ENCODE assay signal across 8 cellular contexts in the genomic region with DNA sequence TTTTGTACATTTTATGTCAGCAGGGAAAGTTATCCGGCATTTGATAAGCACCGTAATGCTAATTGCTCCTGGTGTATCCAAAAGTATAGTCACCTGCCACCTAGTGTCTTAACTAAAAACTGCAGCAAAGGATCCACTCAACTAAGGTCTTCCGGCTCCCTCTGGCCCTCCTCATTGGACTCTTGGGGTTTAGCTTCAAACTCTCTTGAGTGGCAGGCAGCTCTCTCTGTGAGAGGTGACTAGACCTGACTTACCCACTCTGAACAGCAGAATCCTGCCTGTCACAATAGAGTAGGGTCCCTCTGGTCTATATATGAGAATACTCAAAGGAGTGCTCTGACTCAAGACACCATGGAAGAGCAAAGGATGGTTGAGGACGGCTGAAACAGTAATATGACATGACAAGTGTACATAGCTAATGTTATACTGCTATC.
A peak's percentile ranks its signal among the peaks of the same experiment; 100 is the strongest.
DNase-seq lines count a peak whose midpoint lies in the region; ATAC-seq and TF ChIP-seq lines count a peak whose summit lies in the region.

No MANE protein-coding gene starts in this region.

- no peak for TF ChIP-seq POLR2A in heart left ventricle (IDR thresholded peaks at IDR 0.05)

- peaks cover 0 to 9% (median 0%) of the 10 kb centered on the region in 12 donors for H3K4me1 ChIP-seq in heart left ventricle

- no peak overlapping the region for H3K4me3 Mint-ChIP-seq in activated naive CD8-positive, alpha-beta T cell treated with anti-CD3 and anti-CD28 coated beads, Interleukin-2, amount 10 ng/mL, durations not matched to agents 7 days and 5 days

- H3K27ac ChIP-seq in heart left ventricle = no peak overlapping the region

- no peaks in the 10 kb centered on the region for H3K36me3 ChIP-seq in heart left ventricle

- H3K27me3 ChIP-seq in heart left ventricle = no peaks in the 10 kb centered on the region

- ATAC-seq in activated naive CD8-positive, alpha-beta T cell treated with anti-CD3 and anti-CD28 coated beads, Interleukin-2, amount 10 ng/mL, durations not matched to agents 7 days and 5 days (ENCODE audit: low read depth) = peak; percentile 58
- ATAC-seq in heart left ventricle = peak; percentile 68 to 92 (median 85)
- ATAC-seq in sciatic nerve = peak; percentile 90

- no peaks in the 10 kb centered on the region for H3K36me3 Mint-ChIP-seq in activated naive CD8-positive, alpha-beta T cell treated with anti-CD3 and anti-CD28 coated beads, Interleukin-2, amount 10 ng/mL, durations not matched to agents 7 days and 5 days

- no peaks in the 10 kb centered on the region for H3K9me3 ChIP-seq in heart left ventricle

- H3K27me3 Mint-ChIP-seq in activated naive CD8-positive, alpha-beta T cell treated with anti-CD3 and anti-CD28 coated beads, Interleukin-2, amount 10 ng/mL, durations not matched to agents 7 days and 5 days = peaks cover 11% of the 10 kb centered on the region

- no peak overlapping the region for H3K27ac Mint-ChIP-seq in activated naive CD8-positive, alpha-beta T cell treated with anti-CD3 and anti-CD28 coated beads, Interleukin-2, amount 10 ng/mL, durations not matched to agents 7 days and 5 days

- 15 to 20% (median 19%) methylated on average over 4 of the region's 4 CpGs for WGBS in heart left ventricle, 4 donors

- H3K9me3 Mint-ChIP-seq in activated naive CD8-positive, alpha-beta T cell treated with anti-CD3 and anti-CD28 coated beads, Interleukin-2, amount 10 ng/mL, durations not matched to agents 7 days and 5 days = no peaks in the 10 kb centered on the region

- intact Hi-C loops in heart left ventricle (cut with DNase I) = loop anchor here in 9 of 10 donors (1.0 to 10.0 kb wide), 14 partner anchors 217 to 960 kb away; partner anchors contain the start of gene RFESD (in 1 of the 9)
- intact Hi-C loops in sciatic nerve (cut with DNase I) = loop anchor here (10.0 kb wide), 1 partner anchor 257 kb away; no protein-coding TSS in a partner anchor

- peak; percentile 74 for DNase-seq in GM03348 (ENCODE audit: low spot score)
- DNase-seq in H4 (ENCODE audit: low spot score) = peak; percentile 71
- DNase-seq in M059J (ENCODE audit: low read depth) = peak; percentile 72
- DNase-seq in SHP77 (lab: John Stamatoyannopoulos, UW) = peak; percentile 82 to 84
- DNase-seq in activated naive CD8-positive, alpha-beta T cell treated with anti-CD3 and anti-CD28 coated beads, Interleukin-2, amount 10 ng/mL, durations not matched to agents 7 days and 5 days = no peak
- peak in 2 of 5 donors; percentile 37 to 48 for DNase-seq in heart left ventricle
- DNase-seq in sciatic nerve (ENCODE audit: low spot score) = no peak
- DNase-seq in KG1 (lab: John Stamatoyannopoulos, UW) = no peak

- peak; percentile 76 to 90 (median 82) for TF ChIP-seq CTCF in heart left ventricle (IDR thresholded peaks at IDR 0.05)

- H3K4me3 ChIP-seq in heart left ventricle = peak overlapping the region in 3 of 12 donors; percentile 15 to 27 (median 27)

- peaks cover 8% of the 10 kb centered on the region for H3K4me1 Mint-ChIP-seq in activated naive CD8-positive, alpha-beta T cell treated with anti-CD3 and anti-CD28 coated beads, Interleukin-2, amount 10 ng/mL, durations not matched to agents 7 days and 5 days

- POLR2A ChIA-PET in activated naive CD8-positive, alpha-beta T cell treated with anti-CD3 and anti-CD28 coated beads, Interleukin-2, amount 10 ng/mL, durations not matched to agents 7 days and 5 days (lab: Charles Lee) = no interaction called here

Comparison
In these comparisons a context has a peak if more than half of its experiments do, and no peak if none do; other contexts are left out.
1. DNase-seq: peak in GM03348 (single experiment), H4 (single experiment), M059J (single experiment) and SHP77 (2 of 2); none in activated naive CD8-positive, alpha-beta T cell treated with anti-CD3 and anti-CD28 coated beads, Interleukin-2, amount 10 ng/mL, durations not matched to agents 7 days and 5 days (single experiment), sciatic nerve (single experiment) and KG1 (single experiment).
2. Peak in every context shown above with its lines, with median percentiles within 50 percentile points of each other: ATAC-seq.